ENCODE assay signal across 9 cellular contexts in genomic region chr12:121535150-121536057, GRCh38. TPM values are rescaled to one million over a fixed set of nuclear protein-coding genes. Genes with fewer than 3 reads are reported as not detected.
DNase-seq lines count a peak whose midpoint lies in the region; TF ChIP-seq lines count a peak whose summit lies in the region.
"Had no signal": no experiment of that assay in that cellular context is flagged by ENCODE, and none has a peak within 500 bp of the region (broad histone marks: within the 10 kb centered on the region; RNA-seq: fewer than 3 reads in every experiment).

No MANE protein-coding gene starts in this region.

- TF ChIP-seq CTCF in GM06990 (IDR thresholded peaks at IDR 0.05; ENCODE audit: insufficient read depth, low read length, poor library complexity, severe bottlenecking): no peak
- no peak for TF ChIP-seq CTCF in Peyer's patch (IDR thresholded peaks at IDR 0.05)
- TF ChIP-seq CTCF in fibroblast of lung (conservative IDR thresholded peaks at IDR 0.05 in 1 of 2, IDR thresholded peaks at IDR 0.05 in 1 of 2; ENCODE audit: low read depth in 1 of 2, low read length in 2 of 2): no peak

- no peaks in the 10 kb centered on the region for H3K79me2 ChIP-seq in fibroblast of lung (ENCODE audit: control insufficient read depth, insufficient read depth, low read length)

- peak overlapping the region; percentile 67 for H3K4me2 ChIP-seq in fibroblast of lung (ENCODE audit: extremely low read depth, insufficient read depth, low read length)

- H3K36me3 ChIP-seq in GM06990 (ENCODE audit: control insufficient read depth, insufficient read depth, low read length) (peaks cover 3% of the 10 kb centered on the region), Peyer's patch (no peaks in the 10 kb centered on the region), fibroblast of lung (ENCODE audit: control insufficient read depth, insufficient read depth, low read length) (no peaks in the 10 kb centered on the region), rectal smooth muscle tissue (ENCODE audit: control insufficient read depth, insufficient read depth, low read length) (no peaks in the 10 kb centered on the region)

- H3K4me3 ChIP-seq in GM06990 (replicated peaks; ENCODE audit: low read depth, low read length) (peak overlapping the region; percentile 62), Peyer's patch (peak overlapping the region; percentile 65 to 78 (median 68)), fibroblast of lung (replicated peaks in 1 of 4; ENCODE audit: control extremely low read depth in 1 of 4, insufficient read depth in 1 of 4, low read depth in 3 of 4, low read length in 4 of 4) (peak overlapping the region; percentile 52 to 64 (median 60)), rectal smooth muscle tissue (ENCODE audit: low read length) (peak overlapping the region; percentile 79)

- no peaks in the 10 kb centered on the region for H4K20me1 ChIP-seq in fibroblast of lung (ENCODE audit: control insufficient read depth, extremely low read depth, insufficient read depth, low read length)

- no peak for TF ChIP-seq POLR2A in Peyer's patch (IDR thresholded peaks at IDR 0.05)

- H3K4me1 ChIP-seq in Peyer's patch: peaks cover 4 to 38% (median 26%) of the 10 kb centered on the region in 4 donors
- peaks cover 36% of the 10 kb centered on the region for H3K4me1 ChIP-seq in fibroblast of lung (ENCODE audit: control insufficient read depth, extremely low read depth, insufficient read depth, low read length)
- peaks cover 9% of the 10 kb centered on the region for H3K4me1 ChIP-seq in rectal smooth muscle tissue (ENCODE audit: control insufficient read depth, insufficient read depth, low read length)

- no peaks in the 10 kb centered on the region for H3K9me3 ChIP-seq in Peyer's patch
- H3K9me3 ChIP-seq in fibroblast of lung (ENCODE audit: control insufficient read depth, insufficient read depth, low read depth, low read length): no peaks in the 10 kb centered on the region

- H3K27ac ChIP-seq in Peyer's patch (peak overlapping the region; percentile 71 to 98 (median 88)), fibroblast of lung (ENCODE audit: insufficient read depth, low read length) (peak overlapping the region; percentile 86), rectal smooth muscle tissue (ENCODE audit: low read depth, low read length) (peak overlapping the region; percentile 87)

- H3K9ac ChIP-seq in fibroblast of lung (ENCODE audit: insufficient read depth, low read length) (no peak overlapping the region), rectal smooth muscle tissue (ENCODE audit: low read length) (no peak overlapping the region)

- no peak for DNase-seq in GM06990 (ENCODE audit: extremely low read depth, insufficient read length)
- DNase-seq in Peyer's patch: no peak
- DNase-seq in fibroblast of lung (ENCODE audit: low read depth in 2 of 2): no peak
- DNase-seq in inferior parietal cortex (ENCODE audit: extremely low spot score): no peak
- no peak for DNase-seq in stimulated activated naive CD4-positive, alpha-beta T cell (lab: John Stamatoyannopoulos, UW)
- no peak for DNase-seq in NCI-H1417 (lab: John Stamatoyannopoulos, UW)
- no peak for DNase-seq in hepatic stellate cell (ENCODE audit: low spot score)
- DNase-seq: Kasumi-1 had no signal

- H3K27me3 ChIP-seq in GM06990 (replicated peaks; ENCODE audit: control insufficient read depth, insufficient read depth, low read length) (no peaks in the 10 kb centered on the region), Peyer's patch (no peaks in the 10 kb centered on the region), fibroblast of lung (ENCODE audit: control insufficient read depth, insufficient read depth, low read length) (no peaks in the 10 kb centered on the region), rectal smooth muscle tissue (ENCODE audit: control insufficient read depth, insufficient read depth, low read length) (no peaks in the 10 kb centered on the region)

- peak overlapping the region; percentile 42 for H2AFZ ChIP-seq in fibroblast of lung (ENCODE audit: low read length)

RNA-seq across cellular contexts. Expression of gene KDM2B, which starts 45.4 kb away (rescaled TPM):
- total RNA-seq in Peyer's patch (100 to 1,000 TPM in 1 of 4 donors, 10 to 100 TPM in 2, 1 to 10 TPM in 1; 10.0 to 115 (median 33.7) TPM), fibroblast of lung (13.1 and 21.6 TPM in 2 replicates)
- 9.8 and 18.7 TPM in 2 replicates for polyA plus RNA-seq in fibroblast of lung
- 12.3 and 20.7 TPM in 2 replicates for polyA plus RNA-seq in fibroblast of lung (2012)
- 99.6 and 117 TPM in 2 replicates for polyA minus RNA-seq in fibroblast of lung (ENCODE audit: low replicate concordance)
